In genomic region chr5:55220433-55221185, GRCh38 we compare ENCODE assay signal across 9 cellular contexts. TPM values are rescaled to one million over a fixed set of nuclear protein-coding genes. Genes with fewer than 3 reads are reported as not detected.
DNase-seq lines count a peak whose midpoint lies in the region; ATAC-seq and TF ChIP-seq lines count a peak whose summit lies in the region.
"Had no signal": no experiment of that assay in that cellular context is flagged by ENCODE, and none has a peak within 500 bp of the region (broad histone marks: within the 10 kb centered on the region; RNA-seq: fewer than 3 reads in every experiment).

No MANE protein-coding gene starts in this region.

- in situ Hi-C loops in G401 (cut with HindIII; ENCODE audit: low sequenced_read_pairs) = no loop called here

- H3K9me3 ChIP-seq in psoas muscle (no peaks in the 10 kb centered on the region), gastroesophageal sphincter (no peaks in the 10 kb centered on the region)

- TF ChIP-seq EP300 in gastroesophageal sphincter (IDR thresholded peaks at IDR 0.05) = no peak

- peak overlapping the region; percentile 51 for H3K4me3 ChIP-seq in psoas muscle
- H3K4me3 ChIP-seq in gastroesophageal sphincter = peak overlapping the region in 1 of 2 donors; percentile 37

- H3K4me1 ChIP-seq in foreskin keratinocyte (no peaks in the 10 kb centered on the region), psoas muscle (peaks cover 7% of the 10 kb centered on the region), gastroesophageal sphincter (peaks cover 0 to 22% (median 0%) of the 10 kb centered on the region in 3 donors)

- H3K27me3 ChIP-seq in foreskin keratinocyte (peaks cover 82% of the 10 kb centered on the region), psoas muscle (ENCODE audit: insufficient read depth in 3 of 3, low read length in 2 of 3) (peaks cover 11 to 78% (median 40%) of the 10 kb centered on the region in 3 donors), gastroesophageal sphincter (peaks cover 87% of the 10 kb centered on the region)

- POLR2A ChIA-PET in WTC11 (lab: Charles Lee) = interaction anchor here (1.0 to 1.1 kb wide), 2 partner anchors 11 to 41 kb away, joined by 3 read pairs; no protein-coding TSS in a partner anchor

- CTCF ChIA-PET in WTC11 (lab: Charles Lee) = interaction anchor here (0.7 to 2.6 kb wide), 10 partner anchors 8 to 314 kb away, joined by 3 to 35 read pairs (median 6); partner anchors contain the start of genes CCNO, CDC20B and GPX8

- intact Hi-C loops in psoas muscle (cut with DNase I) = no loop called here

- DNase-seq in G401 (ENCODE audit: low spot score) (peak; percentile 25), WTC11 (ENCODE audit: low spot score) (peak; percentile 73), foreskin keratinocyte (no peak), psoas muscle (peak in 1 of 2 donors; percentile 40)

- no peak overlapping the region for H3K27ac ChIP-seq in foreskin keratinocyte
- no peak overlapping the region for H3K27ac ChIP-seq in psoas muscle
- no peak overlapping the region for H3K27ac ChIP-seq in gastroesophageal sphincter

- 6 to 8% (median 8%) methylated on average over 60 to 62 of the region's 62 CpGs for WGBS in psoas muscle, 3 donors
- 3 to 6% methylated on average over 5 to 16 of the region's 62 CpGs for WGBS in gastroesophageal sphincter (ENCODE audit: low coverage in 1 of 2), 2 donors

- H3K36me3 ChIP-seq in psoas muscle (ENCODE audit: insufficient read depth in 1 of 2, low read depth in 1 of 2) (no peaks in the 10 kb centered on the region), gastroesophageal sphincter (no peaks in the 10 kb centered on the region)

- peak overlapping the region; percentile 88 for H3K4me3 Mint-ChIP-seq in WTC11

- no peak overlapping the region for H3K27ac Mint-ChIP-seq in WTC11

- no peaks in the 10 kb centered on the region for H3K9me3 Mint-ChIP-seq in WTC11

- H3K27me3 Mint-ChIP-seq in WTC11 (ENCODE audit: low read depth) = peaks cover 79% of the 10 kb centered on the region

- H3K36me3 Mint-ChIP-seq in WTC11 = no peaks in the 10 kb centered on the region

- TF ChIP-seq POLR2A in gastroesophageal sphincter (IDR thresholded peaks at IDR 0.05) = no peak

- TF ChIP-seq CTCF in WTC11 (IDR thresholded peaks at IDR 0.05) (no peak), foreskin keratinocyte (conservative IDR thresholded peaks at IDR 0.05) (peak; percentile 19), psoas muscle (IDR thresholded peaks at IDR 0.05) (no peak), gastroesophageal sphincter (IDR thresholded peaks at IDR 0.05) (no peak)

- peaks cover 51% of the 10 kb centered on the region for H3K4me1 Mint-ChIP-seq in WTC11

- peak; percentile 85 for ATAC-seq in WTC11
- ATAC-seq in foreskin keratinocyte = peak; percentile 12
- ATAC-seq in psoas muscle = peak in 3 of 4 donors; percentile 13 to 46 (median 44)
- ATAC-seq in HG03432 (IDR thresholded peaks at IDR 0.05; ENCODE audit: unreplicated experiment) = no peak
- ATAC-seq in GM18520 (IDR thresholded peaks at IDR 0.05; ENCODE audit: unreplicated experiment) = no peak
- no peak for ATAC-seq in GM18858 (IDR thresholded peaks at IDR 0.05; ENCODE audit: unreplicated experiment)
- ATAC-seq in gastroesophageal sphincter = no peak

TF ChIP-seq in WTC11, 78 proteins besides CTCF, POLR2A, EP300 and RAD21 (continues in another document):
- TF ChIP-seq CREM (CRISPR knock-in tag; IDR thresholded peaks at IDR 0.05) (0 out of 2 replicates have a peak, but pooled peaks have one; percentile 20), ETV6 (CRISPR knock-in tag; IDR thresholded peaks at IDR 0.05) (peak; percentile 37; the same call in 1 of the 2 replicates), MAX (CRISPR knock-in tag; IDR thresholded peaks at IDR 0.05) (peak; percentile 72), FOXP4 (CRISPR knock-in tag; IDR thresholded peaks at IDR 0.05) (peak; percentile 28; the same call in 1 of the 2 replicates), ATF3 (CRISPR knock-in tag; conservative IDR thresholded peaks at IDR 0.05) (no peak), GRHL2 (CRISPR knock-in tag; IDR thresholded peaks at IDR 0.05; ENCODE audit: insufficient replicate concordance, severe bottlenecking) (no peak), USF1 (CRISPR knock-in tag; IDR thresholded peaks at IDR 0.05) (peak; percentile 84), HMGXB4 (CRISPR knock-in tag; IDR thresholded peaks at IDR 0.05) (0 out of 2 replicates have a peak, but pooled peaks have one; percentile 91), USF2 (CRISPR knock-in tag; IDR thresholded peaks at IDR 0.05) (peak; percentile 83), E2F1 (CRISPR knock-in tag; IDR thresholded peaks at IDR 0.05) (0 out of 2 replicates have a peak, but pooled peaks have one; percentile 57), FOXP1 (CRISPR knock-in tag; IDR thresholded peaks at IDR 0.05; ENCODE audit: borderline replicate concordance) (no peak)

RNA-seq across cellular contexts. Expression of gene MCIDAS, which starts 6.5 kb away (rescaled TPM):
- 1.4 and 3.3 TPM in 2 replicates for total RNA-seq in G401 (2014; rRNA removed; shearing (Covaris generic))
- total RNA-seq in WTC11 (2021) = 0.20 TPM in 1 of 3 replicates, not detected in the others
- 0.10 TPM in 1 of 2 replicates, not detected in the other for total RNA-seq in foreskin keratinocyte
- 0.02 TPM in 1 of 2 replicates, not detected in the other for polyA plus RNA-seq in foreskin keratinocyte
- total RNA-seq in psoas muscle = not detected
- not detected for polyA plus RNA-seq in psoas muscle
- total RNA-seq in gastroesophageal sphincter = not detected
- total RNA-seq: frontal cortex had no signal

RNA-seq across cellular contexts. Expression of gene CCNO, which starts 12.8 kb away (rescaled TPM):
- 0.74 and 3.8 TPM in 2 replicates for total RNA-seq in G401 (2014; rRNA removed; shearing (Covaris generic))
- total RNA-seq in WTC11 (2021) = 0.14 to 0.44 TPM (median 0.24 TPM) in 3 replicates
- 0.42 and 1.9 TPM in 2 replicates for total RNA-seq in foreskin keratinocyte
- polyA plus RNA-seq in foreskin keratinocyte = 0.93 and 2.9 TPM in 2 replicates
- not detected for total RNA-seq in psoas muscle
- not detected for polyA plus RNA-seq in psoas muscle
- total RNA-seq in gastroesophageal sphincter = not detected
- total RNA-seq: frontal cortex had no signal

RNA-seq across cellular contexts. Expression of gene CDC20B, which starts 47.6 kb away (rescaled TPM):
- not detected in 2 replicates for total RNA-seq in G401 (2014; rRNA removed; shearing (Covaris generic))
- total RNA-seq in WTC11 (2021) (not detected in 3 replicates), foreskin keratinocyte (not detected in 2 replicates), psoas muscle (not detected), gastroesophageal sphincter (not detected)
- polyA plus RNA-seq in foreskin keratinocyte (not detected in 2 replicates), psoas muscle (not detected)
- total RNA-seq: frontal cortex had no signal

Comparison
In these comparisons a context has a peak if more than half of its experiments do, and no peak if none do; other contexts are left out.
1. DNase-seq: peak in G401 (single experiment) and WTC11 (single experiment); none in foreskin keratinocyte (0 of 2).
2. ATAC-seq: peak in WTC11 (single experiment), foreskin keratinocyte (single experiment) and psoas muscle (3 of 4); none in HG03432 (single experiment), GM18520 (single experiment), GM18858 (single experiment) and gastroesophageal sphincter (single experiment).